Comparison of ENCODE assay signal across 11 cellular contexts in genomic region chr10:26839966-26840627, GRCh38. TPM values are rescaled to one million over a fixed set of nuclear protein-coding genes. Genes with fewer than 3 reads are reported as not detected.
A peak's percentile ranks its signal among the peaks of the same experiment; 100 is the strongest.
DNase-seq lines count a peak whose midpoint lies in the region; ATAC-seq and TF ChIP-seq lines count a peak whose summit lies in the region.
"Had no signal": no experiment of that assay in that cellular context is flagged by ENCODE, and none has a peak within 500 bp of the region (broad histone marks: within the 10 kb centered on the region; RNA-seq: fewer than 3 reads in every experiment).

No MANE protein-coding gene starts in this region.

- H3K4me3 ChIP-seq in PC-3 (ENCODE audit: low read length) = no peak overlapping the region
- H3K4me3 ChIP-seq: A549 had no signal

- H3K9me3 ChIP-seq in PC-3 (ENCODE audit: low read length) = no peaks in the 10 kb centered on the region
- H3K9me3 ChIP-seq: A549 had no signal

- H3K4me1 Mint-ChIP-seq in WTC11 = peaks cover 29% of the 10 kb centered on the region
- H3K4me1 Mint-ChIP-seq in memory B cell = peaks cover 48% of the 10 kb centered on the region

- no TSS peak for BruUV-seq in PC-3 (replicated peaks; lab: Mats Ljungman, UMichigan)

- no peak overlapping the region for H3K4me3 Mint-ChIP-seq in WTC11
- H3K4me3 Mint-ChIP-seq in memory B cell = no peak overlapping the region

- H3F3A ChIP-seq in PC-3 (ENCODE audit: low read length, unreplicated experiment) = no peaks in the 10 kb centered on the region

- no peaks in the 10 kb centered on the region for H3K36me3 ChIP-seq in PC-3 (ENCODE audit: low read depth, low read length)

- H2AFZ ChIP-seq in PC-3 (ENCODE audit: low read length) = no peak overlapping the region

- POLR2A ChIA-PET in WTC11 (lab: Charles Lee) = no interaction called here
- POLR2A ChIA-PET in PC-3 (lab: Charles Lee; ENCODE audit: unreplicated experiment) = no interaction called here

- H3K27ac Mint-ChIP-seq in WTC11 (no peak overlapping the region), memory B cell (peak overlapping the region; percentile 54)

- H3K9ac ChIP-seq in PC-3 (ENCODE audit: low read length) = no peak overlapping the region

- H3K9me2 ChIP-seq in PC-3 (replicated peaks; ENCODE audit: low read length) = no peaks in the 10 kb centered on the region

- H3K36me3 Mint-ChIP-seq in WTC11 = peaks cover 10% of the 10 kb centered on the region
- H3K36me3 Mint-ChIP-seq in memory B cell = peaks cover 17% of the 10 kb centered on the region

- H3K27me3 Mint-ChIP-seq in WTC11 (ENCODE audit: low read depth) = no peaks in the 10 kb centered on the region
- H3K27me3 Mint-ChIP-seq in memory B cell = no peaks in the 10 kb centered on the region

- H3K9me3 Mint-ChIP-seq in WTC11 (peaks cover 6% of the 10 kb centered on the region), memory B cell (no peaks in the 10 kb centered on the region)

- no peak overlapping the region for H3K27ac ChIP-seq in PC-3 (ENCODE audit: low read length)
- H3K27ac ChIP-seq: A549 had no signal

- CTCF ChIA-PET in WTC11 (lab: Charles Lee) = no interaction called here
- CTCF ChIA-PET in PC-3 (lab: Charles Lee) = no interaction called here

- H4K20me1 ChIP-seq in PC-3 (ENCODE audit: low read length) = no peaks in the 10 kb centered on the region

- H3K27me3 ChIP-seq in PC-3 (ENCODE audit: low read length) = no peaks in the 10 kb centered on the region

- peaks cover 5% of the 10 kb centered on the region; the same call in 1 of the 2 replicates for H3K4me1 ChIP-seq in PC-3 (ENCODE audit: insufficient read depth, low read length)
- H3K4me1 ChIP-seq: A549 had no signal

- peak; percentile 72 for ATAC-seq in WTC11
- ATAC-seq in memory B cell (ENCODE audit: low read depth) = no peak
- no peak for ATAC-seq in GM18868 (IDR thresholded peaks at IDR 0.05; ENCODE audit: unreplicated experiment)
- ATAC-seq in PC-3 = no peak
- ATAC-seq: A549 had no signal

- peaks cover 44% of the 10 kb centered on the region for H3K79me2 ChIP-seq in PC-3 (ENCODE audit: low read length)

- intact Hi-C loops in PC-3 (cut with micrococcal nuclease) = no loop called here

- peak in 2 of 3 experiments; percentile 24 to 25 for DNase-seq in NCI-H1417 (lab: John Stamatoyannopoulos, UW)
- DNase-seq in NCI-H1417 treated with DMSO at 0.1 percent for 48 hours (lab: John Stamatoyannopoulos, UW) = no peak
- DNase-seq in GM04504 (ENCODE audit: low read depth) = peak; percentile 55
- no peak for DNase-seq in WTC11 (ENCODE audit: low spot score)
- DNase-seq in memory B cell (ENCODE audit: low spot score in 2 of 2) = no peak
- no peak for DNase-seq in SW480 (ENCODE audit: low spot score)
- no peak for DNase-seq in PC-3
- DNase-seq: activated effector memory CD4-positive, alpha-beta T cell treated with Interleukin-2 at 50 U/mL for 16 hours; stimulated activated CD4-positive, alpha-beta T cell treated with anti-CD3 and anti-CD28 coated beads, Interleukin-15, amount 100 ng/mL, for 24 hours had no signal

- no peak for TF ChIP-seq CTCF in WTC11 (IDR thresholded peaks at IDR 0.05)
- no peak for TF ChIP-seq CTCF in PC-3 (conservative IDR thresholded peaks at IDR 0.05; ENCODE audit: low read depth, low read length)

- H3K4me2 ChIP-seq in PC-3 (ENCODE audit: low read length) = no peak overlapping the region
- H3K4me2 ChIP-seq: A549 had no signal

TF ChIP-seq in WTC11, 78 proteins besides CTCF, POLR2A, EP300 and RAD21 (continues in another document):
- TF ChIP-seq IRF1 (CRISPR knock-in tag; IDR thresholded peaks at IDR 0.05) (no peak), GRHL2 (CRISPR knock-in tag; IDR thresholded peaks at IDR 0.05; ENCODE audit: insufficient replicate concordance, severe bottlenecking) (no peak), AFF4 (CRISPR knock-in tag; IDR thresholded peaks at IDR 0.05; ENCODE audit: borderline replicate concordance) (no peak), HMGXB4 (CRISPR knock-in tag; IDR thresholded peaks at IDR 0.05) (no peak), FOXP1 (CRISPR knock-in tag; IDR thresholded peaks at IDR 0.05; ENCODE audit: borderline replicate concordance) (no peak), ERG (CRISPR knock-in tag; IDR thresholded peaks at IDR 0.05) (no peak), ATF3 (CRISPR knock-in tag; conservative IDR thresholded peaks at IDR 0.05) (no peak), RELA (CRISPR knock-in tag; IDR thresholded peaks at IDR 0.05; ENCODE audit: borderline replicate concordance) (no peak), STAT6 (CRISPR knock-in tag; conservative IDR thresholded peaks at IDR 0.05; ENCODE audit: low read depth) (no peak)

RNA-seq across cellular contexts. Expression of gene ABI1, which starts 20.7 kb away (rescaled TPM):
- total RNA-seq in WTC11 (2021) = 27.9 to 33.9 TPM (median 29.3 TPM) in 3 replicates
- total RNA-seq in PC-3 (2014; rRNA removed) = 20.7 and 25.2 TPM in 2 replicates

Comparison
In these comparisons a context has a peak if more than half of its experiments do, and no peak if none do; other contexts are left out.
1. DNase-seq: peak in NCI-H1417 (2 of 3) and GM04504 (single experiment); none in NCI-H1417 treated with DMSO at 0.1 percent for 48 hours (single experiment), WTC11 (single experiment), memory B cell (0 of 2), SW480 (single experiment) and PC-3 (single experiment).